Comparison of ENCODE assay signal across 9 cellular contexts in the genomic region with DNA sequence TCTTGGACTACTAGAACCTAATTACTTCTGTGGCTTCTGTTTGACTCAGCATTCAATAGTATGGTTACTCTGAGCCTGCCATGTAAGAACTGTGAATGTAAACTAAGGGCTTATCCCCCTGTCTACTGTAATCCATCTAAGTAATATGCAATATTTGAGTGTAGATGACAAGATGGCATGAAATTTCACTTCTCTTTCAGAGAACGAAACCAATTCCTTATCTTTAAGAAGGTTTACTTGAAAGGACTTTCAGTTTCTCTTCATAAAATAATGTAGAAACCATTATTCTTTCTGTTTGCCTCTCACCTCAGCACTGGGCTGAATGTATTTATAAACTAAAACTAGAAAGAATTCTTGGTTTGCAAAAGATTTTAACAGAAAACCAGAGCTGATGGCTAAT.
DNase-seq lines count a peak whose midpoint lies in the region; ATAC-seq and TF ChIP-seq lines count a peak whose summit lies in the region.
"Had no signal": no experiment of that assay in that cellular context is flagged by ENCODE, and none has a peak within 500 bp of the region (broad histone marks: within the 10 kb centered on the region; RNA-seq: fewer than 3 reads in every experiment).

No MANE protein-coding gene starts in this region.

- H3K27ac ChIP-seq in mammary epithelial cell (ENCODE audit: insufficient read depth, low read depth, low read length), result no peak overlapping the region

- in situ Hi-C loops in mammary epithelial cell (cut with MboI; ENCODE audit: low sequenced_read_pairs in 2 of 2), result no loop called here

- DNase-seq in GM06990 (ENCODE audit: extremely low read depth, insufficient read length) (peak; percentile 32), NCI-H2227 (lab: John Stamatoyannopoulos, UW; ENCODE audit: unreplicated experiment) (no peak), mammary epithelial cell (no peak), HUDEP-2 (lab: John Stamatoyannopoulos, UW; ENCODE audit: unreplicated experiment in 76 of 76) (no peak), left cardiac atrium (no peak)
- no peak for DNase-seq in central memory CD8-positive, alpha-beta T cell (ENCODE audit: low spot score in 2 of 2)
- DNase-seq: stimulated activated CD8-positive, alpha-beta memory T cell treated with anti-CD3 and anti-CD28 coated beads, Interleukin-4, amount 100 ng/mL, for 48 hours had no signal

- H3K36me3 ChIP-seq in GM06990 (ENCODE audit: control insufficient read depth, insufficient read depth, low read length) (no peaks in the 10 kb centered on the region), mammary epithelial cell (ENCODE audit: insufficient read depth, low read length) (no peaks in the 10 kb centered on the region)

- peaks cover 19% of the 10 kb centered on the region for H3K4me1 Mint-ChIP-seq in central memory CD8-positive, alpha-beta T cell

- peak overlapping the region; percentile 75 for H3K4me3 Mint-ChIP-seq in central memory CD8-positive, alpha-beta T cell

- no peaks in the 10 kb centered on the region for H3K36me3 Mint-ChIP-seq in central memory CD8-positive, alpha-beta T cell (ENCODE audit: insufficient read depth)

- H3K9me3 ChIP-seq in mammary epithelial cell (replicated peaks; ENCODE audit: insufficient read depth, low read length), result no peaks in the 10 kb centered on the region

- peak overlapping the region; percentile 97 for H3K27ac Mint-ChIP-seq in central memory CD8-positive, alpha-beta T cell (ENCODE audit: low read depth)

- BruUV-seq in mammary epithelial cell (replicated peaks; lab: Mats Ljungman, UMichigan), result no TSS peak

- H2AFZ ChIP-seq in mammary epithelial cell (ENCODE audit: low read depth, low read length), result no peak overlapping the region

- no peak overlapping the region for H3K9ac ChIP-seq in mammary epithelial cell (ENCODE audit: insufficient read depth, low read length)

- H3K27me3 ChIP-seq in GM06990 (replicated peaks; ENCODE audit: control insufficient read depth, insufficient read depth, low read length) (no peaks in the 10 kb centered on the region), mammary epithelial cell (ENCODE audit: insufficient read depth, low read length) (no peaks in the 10 kb centered on the region)

- H3K27me3 Mint-ChIP-seq in central memory CD8-positive, alpha-beta T cell, result no peaks in the 10 kb centered on the region

- WGBS in mammary epithelial cell (ENCODE audit: low coverage, missing lambda C conversion rate), result 100% methylated on average over 1 of the region's 1 CpG

- peaks cover 9% of the 10 kb centered on the region for H3K4me1 ChIP-seq in mammary epithelial cell (ENCODE audit: insufficient read depth, low read length)

- H3K4me3 ChIP-seq in GM06990 (replicated peaks; ENCODE audit: low read depth, low read length), result no peak overlapping the region
- no peak overlapping the region for H3K4me3 ChIP-seq in mammary epithelial cell (replicated peaks in 1 of 3; ENCODE audit: insufficient read depth in 1 of 3, low read depth in 2 of 3, low read length in 3 of 3)

- H4K20me1 ChIP-seq in mammary epithelial cell (ENCODE audit: insufficient read depth, low read length), result no peaks in the 10 kb centered on the region

- dilution Hi-C loops in mammary epithelial cell (cut with HindIII; ENCODE audit: low sequenced_read_pairs), result no loop called here

- CTCF ChIA-PET in mammary epithelial cell (lab: Charles Lee; ENCODE audit: low non-redundant PET), result no interaction called here

- ATAC-seq in GM21381 (IDR thresholded peaks at IDR 0.05; ENCODE audit: unreplicated experiment) (peak; percentile 75), HG03460 (IDR thresholded peaks at IDR 0.05; ENCODE audit: unreplicated experiment) (peak; percentile 81), left cardiac atrium (no peak)
- peak; percentile 80 for ATAC-seq in central memory CD8-positive, alpha-beta T cell (replicated peaks; ENCODE audit: extremely low read depth, poor library complexity, severe bottlenecking)

- H3K79me2 ChIP-seq in mammary epithelial cell (ENCODE audit: insufficient read depth, low read length), result no peaks in the 10 kb centered on the region

- H3K9me3 Mint-ChIP-seq in central memory CD8-positive, alpha-beta T cell, result no peaks in the 10 kb centered on the region

- no peak for TF ChIP-seq CTCF in GM06990 (IDR thresholded peaks at IDR 0.05; ENCODE audit: insufficient read depth, low read length, poor library complexity, severe bottlenecking)
- no peak for TF ChIP-seq CTCF in mammary epithelial cell (conservative IDR thresholded peaks at IDR 0.05 in 1 of 2, IDR thresholded peaks at IDR 0.05 in 1 of 2; ENCODE audit: extremely low read depth in 1 of 2, insufficient read depth in 1 of 2, low read depth in 1 of 2, low read length in 2 of 2)

- intact Hi-C loops in mammary epithelial cell (cut with micrococcal nuclease) (no loop called here), left cardiac atrium (cut with DNase I) (no loop called here)

- H3K4me2 ChIP-seq in mammary epithelial cell (ENCODE audit: insufficient read depth, low read depth, low read length), result no peak overlapping the region

Comparison
In these comparisons a context has a peak if more than half of its experiments do, and no peak if none do; other contexts are left out.
1. ATAC-seq: peak in GM21381 (single experiment), HG03460 (single experiment) and central memory CD8-positive, alpha-beta T cell (single experiment); none in left cardiac atrium (0 of 2).